28 cellular contexts compared by ENCODE assay signal in the genomic region with DNA sequence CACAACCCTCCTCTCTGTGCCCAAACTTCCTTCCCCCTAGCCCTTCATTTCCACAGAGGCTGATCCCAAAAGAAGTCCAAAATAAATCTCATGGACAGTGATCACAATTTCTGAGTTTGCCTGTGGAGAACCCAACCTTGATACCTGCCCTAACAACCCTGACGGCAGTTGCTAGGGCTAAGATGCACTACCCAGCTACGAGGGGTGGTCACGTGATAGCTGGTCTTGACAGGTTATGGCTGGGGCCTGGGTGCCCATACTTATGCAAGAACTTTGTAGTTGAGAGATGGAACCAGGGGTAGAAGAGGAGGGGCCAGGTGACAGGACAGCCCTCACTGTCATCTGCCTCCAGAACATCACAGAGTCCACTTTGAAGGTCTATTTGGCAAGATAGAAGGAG.
"Had no signal": no experiment of that assay in that cellular context is flagged by ENCODE, and none has a peak within 500 bp of the region (broad histone marks: within the 10 kb centered on the region; RNA-seq: fewer than 3 reads in every experiment).

No MANE protein-coding gene starts in this region.

- H3K27me3 ChIP-seq: dorsolateral prefrontal cortex, esophagus squamous epithelium, gastrocnemius medialis, heart right ventricle, left lung had no signal

- ATAC-seq: effector memory CD8-positive, alpha-beta T cell; esophagus mucosa; gastrocnemius medialis; heart right ventricle; left cardiac atrium; left lung; left ventricle myocardium superior; lower lobe of right lung; mucosa of descending colon had no signal

- H3K9me3 ChIP-seq: esophagus squamous epithelium, gastrocnemius medialis, left lung, lower lobe of right lung, mucosa of descending colon had no signal

- H3K4me3 ChIP-seq: coronary artery, dorsolateral prefrontal cortex, esophagus squamous epithelium, gastrocnemius medialis, heart right ventricle, left lung, lower lobe of right lung, mucosa of descending colon had no signal

- H3K27ac ChIP-seq: coronary artery, dorsolateral prefrontal cortex, epithelial cell of prostate, esophagus squamous epithelium, gastrocnemius medialis, heart right ventricle, left lung, lower lobe of right lung had no signal

- H3K4me1 ChIP-seq: esophagus squamous epithelium, gastrocnemius medialis, heart right ventricle, left lung, lower lobe of right lung had no signal

- FAIRE-seq: colon, endometrium, islet of Langerhans, keratinocyte had no signal

- DNase-seq: dermis blood vessel endothelial cell; dorsolateral prefrontal cortex; effector CD4-positive, alpha-beta T cell; effector memory CD8-positive, alpha-beta T cell; endodermal cell; erythroblast; esophagus squamous epithelium; foreskin fibroblast; foreskin melanocyte; gastrocnemius medialis; glutamatergic neuron; head of caudate nucleus; heart right ventricle; hippocampal formation; left cardiac atrium; left lung; left ventricle myocardium superior; lower lobe of right lung; mesenchymal stem cell; mucosa of descending colon; naive B cell had no signal

- H3K36me3 ChIP-seq: esophagus squamous epithelium, gastrocnemius medialis, heart right ventricle, left lung, lower lobe of right lung had no signal
